ENCODE assay signal across 19 cellular contexts in the genomic region with DNA sequence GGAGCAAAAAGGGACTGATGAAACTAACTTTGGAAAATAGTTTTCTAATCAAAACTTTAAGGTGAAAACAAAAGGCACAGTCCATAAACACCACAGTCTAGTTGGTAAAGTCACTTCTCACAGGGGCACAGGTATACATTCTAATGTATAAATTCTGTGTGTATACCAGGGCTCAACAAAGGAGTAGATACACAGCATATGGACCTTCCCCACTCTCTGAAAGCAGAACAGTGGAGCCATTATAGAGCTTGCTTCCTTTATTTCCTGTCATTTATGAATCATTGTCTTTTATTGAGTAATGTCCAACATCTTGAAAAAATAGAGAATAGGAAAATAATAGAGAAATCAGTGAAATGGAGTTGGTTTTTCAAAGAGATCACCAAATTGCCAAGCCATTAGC.
DNase-seq lines count a peak whose midpoint lies in the region; FAIRE-seq and TF ChIP-seq lines count a peak whose summit lies in the region.
"Had no signal": no experiment of that assay in that cellular context is flagged by ENCODE, and none has a peak within 500 bp of the region (broad histone marks: within the 10 kb centered on the region; RNA-seq: fewer than 3 reads in every experiment).

No MANE protein-coding gene starts in this region.

- H3K9ac ChIP-seq in astrocyte (ENCODE audit: low read length): no peak overlapping the region

- H3K4me3 Mint-ChIP-seq in astrocyte (ENCODE audit: unreplicated experiment): no peak overlapping the region
- H3K4me3 Mint-ChIP-seq: B cell had no signal

- no peaks in the 10 kb centered on the region for H4K20me1 ChIP-seq in astrocyte (ENCODE audit: insufficient read depth, low read length)

- H3K4me1 ChIP-seq in ACC112 (ENCODE audit: control insufficient read depth, insufficient read depth, low read length, unreplicated experiment) (no peaks in the 10 kb centered on the region), astrocyte (ENCODE audit: insufficient read depth, low read length) (peaks cover 3% of the 10 kb centered on the region)

- no peak overlapping the region for H3K4me2 ChIP-seq in astrocyte (ENCODE audit: low read length)

- H3K27ac Mint-ChIP-seq in astrocyte (ENCODE audit: unreplicated experiment): no peak overlapping the region
- H3K27ac Mint-ChIP-seq: B cell had no signal

- DNase-seq in NOMO-1 (lab: John Stamatoyannopoulos, UW; ENCODE audit: unreplicated experiment in 2 of 2) (peak; percentile 8 to 56), NOMO-1 treated with dmso at 0.1 percent for 144 hours (lab: John Stamatoyannopoulos, UW; ENCODE audit: unreplicated experiment) (no peak), NOMO-1 treated with DMSO at 0.1 percent for 48 hours (lab: John Stamatoyannopoulos, UW; ENCODE audit: unreplicated experiment) (peak; percentile 49), astrocyte (ENCODE audit: low read depth) (no peak), SHP77 (lab: John Stamatoyannopoulos, UW) (no peak), ACHN (no peak), NCI-H2029 treated with DMSO at 0.1 percent for 48 hours (lab: John Stamatoyannopoulos, UW) (no peak)
- DNase-seq: DMS 273 treated with DMSO at 0.1 percent for 48 hours, DND-41, KG1, NCI-H1417 treated with DMSO at 0.1 percent for 48 hours, NCI-H1930, NCI-H2171, SJCRH30 had no signal

- H3K4me3 ChIP-seq in ACC112 (ENCODE audit: low read depth, low read length): no peak overlapping the region
- no peak overlapping the region for H3K4me3 ChIP-seq in astrocyte (ENCODE audit: insufficient read depth, low read depth, low read length)
- H3K4me3 ChIP-seq: SJCRH30 had no signal

- H3K27me3 Mint-ChIP-seq in astrocyte (ENCODE audit: low read depth, unreplicated experiment): no peaks in the 10 kb centered on the region
- H3K27me3 Mint-ChIP-seq: B cell had no signal

- no peak for FAIRE-seq in astrocyte (lab: Jason Lieb, UNC)
- FAIRE-seq: H54, HepG2 had no signal

- TF ChIP-seq CTCF in astrocyte (IDR thresholded peaks at IDR 0.05; ENCODE audit: insufficient read depth, low read depth, low read length): no peak

- no peaks in the 10 kb centered on the region for H3K27me3 ChIP-seq in ACC112 (ENCODE audit: insufficient read depth, low read length)
- no peaks in the 10 kb centered on the region for H3K27me3 ChIP-seq in astrocyte (ENCODE audit: insufficient read depth, low read length)
- H3K27me3 ChIP-seq: SJCRH30 had no signal

- no peaks in the 10 kb centered on the region for H3K9me3 ChIP-seq in astrocyte (ENCODE audit: insufficient read depth, low read depth, low read length)
- H3K9me3 ChIP-seq: SJCRH30 had no signal

- no peaks in the 10 kb centered on the region for H3K9me3 Mint-ChIP-seq in astrocyte (ENCODE audit: unreplicated experiment)

- H3K27ac ChIP-seq in ACC112 (ENCODE audit: low read depth, low read length) (no peak overlapping the region), astrocyte (ENCODE audit: low read depth, low read length) (no peak overlapping the region)
- H3K27ac ChIP-seq: 22Rv1, SJCRH30 had no signal

- H3K36me3 ChIP-seq in ACC112 (ENCODE audit: insufficient read depth, low read length) (no peaks in the 10 kb centered on the region), astrocyte (ENCODE audit: insufficient read depth, low read length) (no peaks in the 10 kb centered on the region)
- H3K36me3 ChIP-seq: SJCRH30 had no signal

- in situ Hi-C loops in ACHN (cut with HindIII; ENCODE audit: low pct_ligation_motif_present, low pct_unique_long_range_greater_than_20kb, low sequenced_read_pairs): no loop called here

- H2AFZ ChIP-seq in ACC112 (ENCODE audit: low read length, unreplicated experiment) (peak overlapping the region; percentile 14), astrocyte (ENCODE audit: low read depth, low read length) (peak overlapping the region; percentile 30)

- H3K79me2 ChIP-seq in ACC112 (ENCODE audit: control insufficient read depth, insufficient read depth, low read length, unreplicated experiment) (no peaks in the 10 kb centered on the region), astrocyte (ENCODE audit: insufficient read depth, low read length) (no peaks in the 10 kb centered on the region)

- no peaks in the 10 kb centered on the region for H3K36me3 Mint-ChIP-seq in astrocyte (ENCODE audit: low read depth, unreplicated experiment)

- no peaks in the 10 kb centered on the region for H3K4me1 Mint-ChIP-seq in astrocyte (ENCODE audit: low read depth, unreplicated experiment)
- H3K4me1 Mint-ChIP-seq: B cell had no signal

Comparison
In these comparisons a context has a peak if more than half of its experiments do, and no peak if none do; other contexts are left out.
1. DNase-seq: peak in NOMO-1 (2 of 2) and NOMO-1 treated with DMSO at 0.1 percent for 48 hours (single experiment); none in NOMO-1 treated with dmso at 0.1 percent for 144 hours (single experiment), astrocyte (single experiment), SHP77 (0 of 2), ACHN (single experiment) and NCI-H2029 treated with DMSO at 0.1 percent for 48 hours (single experiment).